8 cellular contexts compared by ENCODE assay signal in the genomic region with DNA sequence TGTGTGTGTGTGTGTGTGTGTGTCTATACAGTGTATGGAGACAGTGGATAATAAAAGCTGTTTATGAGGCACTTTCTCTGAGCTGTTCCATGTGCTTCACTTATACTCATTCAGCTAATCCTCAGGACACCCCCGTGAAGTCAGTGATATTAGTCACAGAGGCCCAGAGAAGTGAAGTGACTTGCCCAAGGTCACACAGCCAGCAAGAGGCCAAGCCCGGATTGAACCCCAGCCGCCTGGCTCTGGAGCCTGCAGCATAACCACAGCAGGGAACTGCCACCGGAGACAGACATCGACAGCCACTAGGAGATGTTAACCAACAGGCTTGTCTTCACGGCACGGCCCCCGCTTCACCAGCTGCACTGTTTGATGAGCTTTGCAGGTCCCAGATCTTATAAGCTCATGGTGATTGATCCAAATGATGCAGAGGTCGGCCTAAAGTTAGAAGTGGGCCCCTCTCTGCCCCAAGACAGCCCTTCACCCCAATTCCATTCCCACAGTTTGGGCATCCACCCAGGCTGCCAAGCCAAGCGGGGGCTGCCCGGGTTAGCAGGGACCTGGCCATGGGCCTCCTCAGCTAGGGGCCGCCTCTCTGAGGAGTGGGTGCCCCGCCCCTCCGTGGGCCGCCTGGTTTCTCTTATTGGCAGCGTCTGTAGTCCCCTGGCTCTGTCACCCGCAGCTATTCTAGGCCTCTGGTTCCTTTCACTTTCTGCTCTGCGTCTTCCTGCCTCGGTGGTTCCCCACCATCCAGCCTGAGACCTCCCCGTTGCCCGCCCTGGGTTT. TPM values are rescaled to one million over a fixed set of nuclear protein-coding genes. Genes with fewer than 3 reads are reported as not detected.
DNase-seq lines count a peak whose midpoint lies in the region; ATAC-seq and TF ChIP-seq lines count a peak whose summit lies in the region.

No MANE protein-coding gene starts in this region.

- no peak overlapping the region for H3K27ac Mint-ChIP-seq in progenitor cell of endocrine pancreas

- H3K4me1 Mint-ChIP-seq in progenitor cell of endocrine pancreas (ENCODE audit: low read depth): no peaks in the 10 kb centered on the region

- WGBS in mammary epithelial cell (ENCODE audit: low coverage, missing lambda C conversion rate): 84% methylated on average over 16 of the region's 21 CpGs

- H3K9me3 ChIP-seq in mammary epithelial cell (replicated peaks; ENCODE audit: insufficient read depth, low read length): no peaks in the 10 kb centered on the region

- no peaks in the 10 kb centered on the region for H3K36me3 ChIP-seq in mammary epithelial cell (ENCODE audit: insufficient read depth, low read length)

- H3K4me1 ChIP-seq in mammary epithelial cell (ENCODE audit: insufficient read depth, low read length): no peaks in the 10 kb centered on the region

- intact Hi-C loops in mammary epithelial cell (cut with micrococcal nuclease): no loop called here

- H3K79me2 ChIP-seq in mammary epithelial cell (ENCODE audit: insufficient read depth, low read length): no peaks in the 10 kb centered on the region

- no peaks in the 10 kb centered on the region for H4K20me1 ChIP-seq in mammary epithelial cell (ENCODE audit: insufficient read depth, low read length)

- no peak overlapping the region for H3K4me3 Mint-ChIP-seq in progenitor cell of endocrine pancreas (ENCODE audit: low read depth)

- H2AFZ ChIP-seq in mammary epithelial cell (ENCODE audit: low read depth, low read length): no peak overlapping the region

- CTCF ChIA-PET in mammary epithelial cell (lab: Charles Lee; ENCODE audit: low non-redundant PET): no interaction called here

- no peak overlapping the region for H3K4me3 ChIP-seq in mammary epithelial cell (replicated peaks in 1 of 3; ENCODE audit: insufficient read depth in 1 of 3, low read depth in 2 of 3, low read length in 3 of 3)

- no peak overlapping the region for H3K9ac ChIP-seq in mammary epithelial cell (ENCODE audit: insufficient read depth, low read length)

- in situ Hi-C loops in mammary epithelial cell (cut with MboI; ENCODE audit: low sequenced_read_pairs in 2 of 2): no loop called here

- dilution Hi-C loops in mammary epithelial cell (cut with HindIII; ENCODE audit: low sequenced_read_pairs): no loop called here

- H3K4me2 ChIP-seq in mammary epithelial cell (ENCODE audit: insufficient read depth, low read depth, low read length): no peak overlapping the region

- H3K27me3 ChIP-seq in mammary epithelial cell (ENCODE audit: insufficient read depth, low read length): no peaks in the 10 kb centered on the region

- H3K27me3 Mint-ChIP-seq in progenitor cell of endocrine pancreas: peaks cover 11% of the 10 kb centered on the region

- H3K27ac ChIP-seq in mammary epithelial cell (ENCODE audit: insufficient read depth, low read depth, low read length): no peak overlapping the region

- peak; percentile 45 for DNase-seq in T-helper 22 cell (ENCODE audit: low read depth)
- DNase-seq in mammary epithelial cell: peak; percentile 32
- peak; percentile 93 for DNase-seq in stimulated activated CD4-positive, alpha-beta T cell treated with anti-CD3 and anti-CD28 coated beads, Interleukin-15, amount 100 ng/mL, for 24 hours
- DNase-seq in progenitor cell of endocrine pancreas (ENCODE audit: low spot score, unreplicated experiment): no peak
- no peak for DNase-seq in SHP77 treated with DMSO at 0.1 percent for 48 hours (lab: John Stamatoyannopoulos, UW)
- no peak for DNase-seq in SW480 (ENCODE audit: low spot score)

- no TSS peak for BruUV-seq in mammary epithelial cell (replicated peaks; lab: Mats Ljungman, UMichigan)

- H3K36me3 Mint-ChIP-seq in progenitor cell of endocrine pancreas (ENCODE audit: insufficient read depth): no peaks in the 10 kb centered on the region

- TF ChIP-seq CTCF in mammary epithelial cell (conservative IDR thresholded peaks at IDR 0.05 in 1 of 2, IDR thresholded peaks at IDR 0.05 in 1 of 2; ENCODE audit: extremely low read depth in 1 of 2, insufficient read depth in 1 of 2, low read depth in 1 of 2, low read length in 2 of 2) (no peak), progenitor cell of endocrine pancreas (IDR thresholded peaks at IDR 0.05; ENCODE audit: unreplicated experiment) (no peak)

- H3K9me3 Mint-ChIP-seq in progenitor cell of endocrine pancreas (ENCODE audit: low read depth): no peaks in the 10 kb centered on the region

- ATAC-seq in GM18520 (IDR thresholded peaks at IDR 0.05; ENCODE audit: unreplicated experiment) (peak; percentile 70), HG02981 (IDR thresholded peaks at IDR 0.05; ENCODE audit: unreplicated experiment) (peak; percentile 82)

RNA-seq across cellular contexts. Expression of gene SOCS1, which starts 30.9 kb away (rescaled TPM):
- total RNA-seq in mammary epithelial cell (1 to 10 TPM; 2.0 to 7.9 TPM), progenitor cell of endocrine pancreas (6.6 and 6.8 TPM in 2 replicates)
- polyA plus RNA-seq in mammary epithelial cell: 3.5 TPM
- polyA minus RNA-seq in mammary epithelial cell: 1.4 TPM

RNA-seq across cellular contexts. Expression of gene TNP2, which starts 44.0 kb away (rescaled TPM):
- not detected for total RNA-seq in mammary epithelial cell
- polyA plus RNA-seq in mammary epithelial cell: not detected
- polyA minus RNA-seq in mammary epithelial cell: not detected
- not detected in 2 replicates for total RNA-seq in progenitor cell of endocrine pancreas

RNA-seq across cellular contexts. Expression of gene PRM3, which starts 48.3 kb away (rescaled TPM):
- not detected for total RNA-seq in mammary epithelial cell
- not detected for polyA plus RNA-seq in mammary epithelial cell
- not detected for polyA minus RNA-seq in mammary epithelial cell
- not detected in 2 replicates for total RNA-seq in progenitor cell of endocrine pancreas

RNA-seq across cellular contexts. Expression of gene PRM2, which starts 51.2 kb away (rescaled TPM):
- total RNA-seq in mammary epithelial cell (not detected), progenitor cell of endocrine pancreas (not detected in 2 replicates)
- not detected for polyA plus RNA-seq in mammary epithelial cell
- not detected for polyA minus RNA-seq in mammary epithelial cell

RNA-seq across cellular contexts. Expression of gene PRM1, which starts 56.0 kb away (rescaled TPM):
- total RNA-seq in mammary epithelial cell (not detected), progenitor cell of endocrine pancreas (not detected in 2 replicates)
- polyA plus RNA-seq in mammary epithelial cell: not detected
- polyA minus RNA-seq in mammary epithelial cell: not detected

Comparison
In these comparisons a context has a peak if more than half of its experiments do, and no peak if none do; other contexts are left out.
1. DNase-seq: peak in T-helper 22 cell (single experiment), mammary epithelial cell (single experiment) and stimulated activated CD4-positive, alpha-beta T cell treated with anti-CD3 and anti-CD28 coated beads, Interleukin-15, amount 100 ng/mL, for 24 hours (single experiment); none in progenitor cell of endocrine pancreas (single experiment), SHP77 treated with DMSO at 0.1 percent for 48 hours (single experiment) and SW480 (single experiment).